30 cellular contexts compared by ENCODE assay signal in the genomic region with DNA sequence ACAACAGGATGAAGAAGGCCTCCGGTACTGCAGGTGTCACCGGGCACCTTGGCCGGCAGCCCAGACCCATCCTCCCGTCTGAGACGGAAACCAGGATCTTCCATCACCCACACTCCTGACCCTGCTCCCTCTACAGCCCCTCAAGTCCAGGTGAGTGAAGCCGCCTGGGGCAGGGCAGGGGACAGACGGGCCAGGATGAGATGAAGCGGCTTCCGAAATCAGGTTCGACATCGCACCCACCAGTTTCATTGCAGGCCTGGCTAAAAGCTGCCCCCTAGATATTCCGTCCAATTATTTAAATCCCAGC.
"Had no signal": no experiment of that assay in that cellular context is flagged by ENCODE, and none has a peak within 500 bp of the region (broad histone marks: within the 10 kb centered on the region; RNA-seq: fewer than 3 reads in every experiment).

No MANE protein-coding gene starts in this region.

- H3K4me1 Mint-ChIP-seq: activated CD4-positive, alpha-beta T cell treated with anti-CD3 and anti-CD28 coated beads for 36 hours; activated CD4-positive, alpha-beta T cell treated with anti-CD3 and anti-CD28 coated beads, Interleukin-2, amount 10 ng/mL, durations not matched to agents 24 days and 14 days; activated CD8-positive, alpha-beta memory T cell treated with anti-CD3 and anti-CD28 coated beads, Interleukin-2, amount 10 ng/mL, durations not matched to agents 7 days and 5 days; activated naive CD4-positive, alpha-beta T cell treated with anti-CD3 and anti-CD28 coated beads, Interleukin-2, amount 50 U/mL, for 24 hours; activated naive CD8-positive, alpha-beta T cell treated with anti-CD3 and anti-CD28 coated beads, Interleukin-2, amount 10 ng/mL, durations not matched to agents 7 days and 5 days; central memory CD8-positive, alpha-beta T cell had no signal

- H3K9me3 Mint-ChIP-seq: activated CD4-positive, alpha-beta memory T cell treated with anti-CD3 and anti-CD28 coated beads for 36 hours; activated CD4-positive, alpha-beta T cell treated with anti-CD3 and anti-CD28 coated beads, Interleukin-2, amount 10 ng/mL, durations not matched to agents 24 days and 14 days; activated naive CD4-positive, alpha-beta T cell treated with anti-CD3 and anti-CD28 coated beads for 36 hours; activated naive CD4-positive, alpha-beta T cell treated with anti-CD3 and anti-CD28 coated beads, Interleukin-2, amount 50 U/mL, for 24 hours; activated naive CD8-positive, alpha-beta T cell treated with anti-CD3 and anti-CD28 coated beads, Interleukin-2, amount 10 ng/mL, durations not matched to agents 7 days and 5 days; activated T-helper 1 cell treated with anti-CD3 and anti-CD28 coated beads, Interleukin-12 subunit alpha, Interleukin-12 subunit beta, Interleukin-2, Interleukin-4 antibody, amounts not matched to agents 30 ng/mL and 10 ng/mL and 1 ng/mL, durations not matched to agents 14 hours and 24 hours and 36 hours; activated T-helper 2 cell treated with anti-CD3 and anti-CD28 coated beads, Interferon-gamma antibody, Interleukin-2, Interleukin-4, amounts not matched to agents 10 μg/mL and 5 μg/mL and 100 μg/mL, durations not matched to agents 14 hours and 24 hours and 36 hours; central memory CD8-positive, alpha-beta T cell; effector memory CD8-positive, alpha-beta T cell had no signal

- H3K27ac ChIP-seq: brain microvascular endothelial cell, esophagus muscularis mucosa, foreskin keratinocyte, gastrocnemius medialis, heart left ventricle had no signal

- H3K36me3 ChIP-seq: brain microvascular endothelial cell, esophagus muscularis mucosa, gastrocnemius medialis, heart left ventricle had no signal

- DNase-seq: activated CD4-positive, alpha-beta memory T cell treated with anti-CD3 and anti-CD28 coated beads for 36 hours; activated CD4-positive, alpha-beta T cell treated with anti-CD3 and anti-CD28 coated beads for 36 hours; activated CD4-positive, alpha-beta T cell treated with anti-CD3 and anti-CD28 coated beads, Interleukin-2, amount 10 ng/mL, durations not matched to agents 24 days and 14 days; activated CD4-positive, CD25-positive, alpha-beta regulatory T cell; activated CD4-positive, CD25-positive, alpha-beta regulatory T cell treated with anti-CD3 and anti-CD28 coated beads, Interleukin-2, amount 50 U/mL, for 72 hours; activated CD8-positive, alpha-beta memory T cell treated with anti-CD3 and anti-CD28 coated beads, Interleukin-2, amount 10 ng/mL, durations not matched to agents 7 days and 5 days; activated CD8-positive, alpha-beta memory T cell treated with anti-CD3 and anti-CD28 coated beads, Interleukin-2, amount 50 U/mL, for 4 hours; activated CD8-positive, alpha-beta T cell treated with anti-CD3 and anti-CD28 coated beads, Interleukin-2, amount 10 ng/mL, durations not matched to agents 7 days and 5 days; activated naive CD4-positive, alpha-beta T cell treated with anti-CD3 and anti-CD28 coated beads for 36 hours; activated naive CD8-positive, alpha-beta T cell treated with anti-CD3 and anti-CD28 coated beads, Interleukin-2, amount 10 ng/mL, durations not matched to agents 7 days and 5 days; activated T-cell treated with anti-CD3 and anti-CD28 coated beads, Interleukin-2, amount 50 U/mL, for 1 hour; activated T-cell treated with anti-CD3 and anti-CD28 coated beads, Interleukin-2, amount 50 U/mL, for 48 hours; amniotic stem cell; anterior cingulate cortex; cortex of kidney; dermis blood vessel endothelial cell; effector CD4-positive, alpha-beta T cell; effector memory CD8-positive, alpha-beta T cell; erythroblast; foreskin keratinocyte; gastrocnemius medialis; glutamatergic neuron; heart left ventricle; T-helper 2 cell had no signal

- H3K36me3 Mint-ChIP-seq: activated CD4-positive, alpha-beta memory T cell treated with anti-CD3 and anti-CD28 coated beads for 36 hours; activated CD8-positive, alpha-beta memory T cell treated with anti-CD3 and anti-CD28 coated beads, Interleukin-2, amount 10 ng/mL, durations not matched to agents 7 days and 5 days; activated naive CD4-positive, alpha-beta T cell treated with anti-CD3 and anti-CD28 coated beads, Interleukin-2, amount 50 U/mL, for 24 hours; activated naive CD8-positive, alpha-beta T cell treated with anti-CD3 and anti-CD28 coated beads, Interleukin-2, amount 10 ng/mL, durations not matched to agents 7 days and 5 days had no signal

- H3K9me3 ChIP-seq: esophagus muscularis mucosa, gastrocnemius medialis, heart left ventricle had no signal

- H3K27me3 Mint-ChIP-seq: activated CD4-positive, alpha-beta memory T cell treated with anti-CD3 and anti-CD28 coated beads for 36 hours; activated CD4-positive, alpha-beta T cell treated with anti-CD3 and anti-CD28 coated beads for 36 hours; activated CD4-positive, alpha-beta T cell treated with anti-CD3 and anti-CD28 coated beads, Interleukin-2, amount 10 ng/mL, durations not matched to agents 24 days and 14 days; activated CD8-positive, alpha-beta memory T cell treated with anti-CD3 and anti-CD28 coated beads, Interleukin-2, amount 10 ng/mL, durations not matched to agents 7 days and 5 days; activated naive CD8-positive, alpha-beta T cell treated with anti-CD3 and anti-CD28 coated beads, Interleukin-2, amount 10 ng/mL, durations not matched to agents 7 days and 5 days had no signal

- H3K27me3 ChIP-seq: brain microvascular endothelial cell, foreskin keratinocyte, gastrocnemius medialis had no signal

- ATAC-seq: activated CD4-positive, alpha-beta T cell treated with anti-CD3 and anti-CD28 coated beads for 36 hours; activated CD8-positive, alpha-beta memory T cell treated with anti-CD3 and anti-CD28 coated beads, Interleukin-2, amount 10 ng/mL, durations not matched to agents 7 days and 5 days; activated CD8-positive, alpha-beta T cell treated with anti-CD3 and anti-CD28 coated beads, Interleukin-2, amount 10 ng/mL, durations not matched to agents 7 days and 5 days; effector memory CD8-positive, alpha-beta T cell; foreskin keratinocyte; gastrocnemius medialis; heart left ventricle had no signal

- H3K27ac Mint-ChIP-seq: activated CD4-positive, alpha-beta memory T cell treated with anti-CD3 and anti-CD28 coated beads for 36 hours; activated CD4-positive, alpha-beta T cell treated with anti-CD3 and anti-CD28 coated beads for 36 hours; activated CD4-positive, alpha-beta T cell treated with anti-CD3 and anti-CD28 coated beads, Interleukin-2, amount 10 ng/mL, durations not matched to agents 24 days and 14 days; activated CD8-positive, alpha-beta memory T cell treated with anti-CD3 and anti-CD28 coated beads, Interleukin-2, amount 10 ng/mL, durations not matched to agents 7 days and 5 days; activated CD8-positive, alpha-beta T cell treated with anti-CD3 and anti-CD28 coated beads, Interleukin-2, amount 10 ng/mL, durations not matched to agents 7 days and 5 days; activated naive CD4-positive, alpha-beta T cell treated with anti-CD3 and anti-CD28 coated beads for 36 hours; activated naive CD4-positive, alpha-beta T cell treated with anti-CD3 and anti-CD28 coated beads, Interleukin-2, amount 50 U/mL, for 24 hours; activated naive CD8-positive, alpha-beta T cell treated with anti-CD3 and anti-CD28 coated beads, Interleukin-2, amount 10 ng/mL, durations not matched to agents 7 days and 5 days; activated T-helper 1 cell treated with anti-CD3 and anti-CD28 coated beads, Interleukin-12 subunit alpha, Interleukin-12 subunit beta, Interleukin-2, Interleukin-4 antibody, amounts not matched to agents 30 ng/mL and 10 ng/mL and 1 ng/mL, durations not matched to agents 14 hours and 24 hours and 36 hours; activated T-helper 2 cell treated with anti-CD3 and anti-CD28 coated beads, Interferon-gamma antibody, Interleukin-2, Interleukin-4, amounts not matched to agents 10 μg/mL and 5 μg/mL and 100 μg/mL, durations not matched to agents 14 hours and 24 hours and 36 hours had no signal

- H3K4me3 Mint-ChIP-seq: activated CD4-positive, alpha-beta memory T cell treated with anti-CD3 and anti-CD28 coated beads for 36 hours; activated CD4-positive, alpha-beta T cell treated with anti-CD3 and anti-CD28 coated beads for 36 hours; activated CD4-positive, alpha-beta T cell treated with anti-CD3 and anti-CD28 coated beads, Interleukin-2, amount 10 ng/mL, durations not matched to agents 24 days and 14 days; activated CD8-positive, alpha-beta memory T cell treated with anti-CD3 and anti-CD28 coated beads, Interleukin-2, amount 10 ng/mL, durations not matched to agents 7 days and 5 days; activated CD8-positive, alpha-beta T cell treated with anti-CD3 and anti-CD28 coated beads, Interleukin-2, amount 10 ng/mL, durations not matched to agents 7 days and 5 days; activated naive CD4-positive, alpha-beta T cell treated with anti-CD3 and anti-CD28 coated beads for 36 hours; activated naive CD4-positive, alpha-beta T cell treated with anti-CD3 and anti-CD28 coated beads, Interleukin-2, amount 50 U/mL, for 24 hours; activated naive CD8-positive, alpha-beta T cell treated with anti-CD3 and anti-CD28 coated beads, Interleukin-2, amount 10 ng/mL, durations not matched to agents 7 days and 5 days; activated T-helper 1 cell treated with anti-CD3 and anti-CD28 coated beads, Interleukin-12 subunit alpha, Interleukin-12 subunit beta, Interleukin-2, Interleukin-4 antibody, amounts not matched to agents 30 ng/mL and 10 ng/mL and 1 ng/mL, durations not matched to agents 14 hours and 24 hours and 36 hours; central memory CD8-positive, alpha-beta T cell; effector memory CD8-positive, alpha-beta T cell had no signal

- H3K4me1 ChIP-seq: esophagus muscularis mucosa, foreskin keratinocyte, gastrocnemius medialis, heart left ventricle had no signal

- H3K4me3 ChIP-seq: esophagus muscularis mucosa, gastrocnemius medialis, heart left ventricle had no signal
